8 cellular contexts compared by ENCODE assay signal in genomic region chr19:31349160-31349881, GRCh38. TPM values are rescaled to one million over a fixed set of nuclear protein-coding genes. Genes with fewer than 3 reads are reported as not detected.
DNase-seq lines count a peak whose midpoint lies in the region; ATAC-seq and TF ChIP-seq lines count a peak whose summit lies in the region.

A gene with protein sequence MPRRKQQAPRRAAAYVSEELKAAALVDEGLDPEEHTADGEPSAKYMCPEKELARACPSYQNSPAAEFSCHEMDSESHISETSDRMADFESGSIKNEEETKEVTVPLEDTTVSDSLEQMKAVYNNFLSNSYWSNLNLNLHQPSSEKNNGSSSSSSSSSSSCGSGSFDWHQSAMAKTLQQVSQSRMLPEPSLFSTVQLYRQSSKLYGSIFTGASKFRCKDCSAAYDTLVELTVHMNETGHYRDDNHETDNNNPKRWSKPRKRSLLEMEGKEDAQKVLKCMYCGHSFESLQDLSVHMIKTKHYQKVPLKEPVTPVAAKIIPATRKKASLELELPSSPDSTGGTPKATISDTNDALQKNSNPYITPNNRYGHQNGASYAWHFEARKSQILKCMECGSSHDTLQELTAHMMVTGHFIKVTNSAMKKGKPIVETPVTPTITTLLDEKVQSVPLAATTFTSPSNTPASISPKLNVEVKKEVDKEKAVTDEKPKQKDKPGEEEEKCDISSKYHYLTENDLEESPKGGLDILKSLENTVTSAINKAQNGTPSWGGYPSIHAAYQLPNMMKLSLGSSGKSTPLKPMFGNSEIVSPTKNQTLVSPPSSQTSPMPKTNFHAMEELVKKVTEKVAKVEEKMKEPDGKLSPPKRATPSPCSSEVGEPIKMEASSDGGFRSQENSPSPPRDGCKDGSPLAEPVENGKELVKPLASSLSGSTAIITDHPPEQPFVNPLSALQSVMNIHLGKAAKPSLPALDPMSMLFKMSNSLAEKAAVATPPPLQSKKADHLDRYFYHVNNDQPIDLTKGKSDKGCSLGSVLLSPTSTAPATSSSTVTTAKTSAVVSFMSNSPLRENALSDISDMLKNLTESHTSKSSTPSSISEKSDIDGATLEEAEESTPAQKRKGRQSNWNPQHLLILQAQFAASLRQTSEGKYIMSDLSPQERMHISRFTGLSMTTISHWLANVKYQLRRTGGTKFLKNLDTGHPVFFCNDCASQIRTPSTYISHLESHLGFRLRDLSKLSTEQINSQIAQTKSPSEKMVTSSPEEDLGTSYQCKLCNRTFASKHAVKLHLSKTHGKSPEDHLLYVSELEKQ (minus strand): TSS chr19:31349436. CDS start chr19:31349219, 217 bp downstream.

- H3K36me3 Mint-ChIP-seq in activated T-helper 2 cell treated with anti-CD3 and anti-CD28 coated beads, Interferon-gamma antibody, Interleukin-2, Interleukin-4, amounts not matched to agents 10 μg/mL and 5 μg/mL and 100 μg/mL, durations not matched to agents 14 hours and 24 hours and 36 hours (ENCODE audit: low read depth), result peaks cover 5% of the 10 kb centered on the region
- H3K36me3 Mint-ChIP-seq in nephron progenitor cell (ENCODE audit: low read depth), result no peaks in the 10 kb centered on the region

- no peak within 1 kb of the TSS for H3K27ac Mint-ChIP-seq in activated T-helper 2 cell treated with anti-CD3 and anti-CD28 coated beads, Interferon-gamma antibody, Interleukin-2, Interleukin-4, amounts not matched to agents 10 μg/mL and 5 μg/mL and 100 μg/mL, durations not matched to agents 14 hours and 24 hours and 36 hours
- H3K27ac Mint-ChIP-seq in nephron progenitor cell, result peak within 1 kb of the TSS; percentile 70

- peaks cover 0 to 40% (median 16%) of the 10 kb centered on the region in 4 donors for H3K27me3 ChIP-seq in upper lobe of left lung

- 0 to 2% methylated on average over 10 of the region's 86 CpGs for WGBS in upper lobe of left lung, 2 donors

- H3K4me3 Mint-ChIP-seq in activated T-helper 2 cell treated with anti-CD3 and anti-CD28 coated beads, Interferon-gamma antibody, Interleukin-2, Interleukin-4, amounts not matched to agents 10 μg/mL and 5 μg/mL and 100 μg/mL, durations not matched to agents 14 hours and 24 hours and 36 hours (ENCODE audit: low read depth), result peak within 1 kb of the TSS; percentile 78
- H3K4me3 Mint-ChIP-seq in nephron progenitor cell, result peak within 1 kb of the TSS; percentile 88

- no peaks in the 10 kb centered on the region for H3K9me3 Mint-ChIP-seq in activated T-helper 2 cell treated with anti-CD3 and anti-CD28 coated beads, Interferon-gamma antibody, Interleukin-2, Interleukin-4, amounts not matched to agents 10 μg/mL and 5 μg/mL and 100 μg/mL, durations not matched to agents 14 hours and 24 hours and 36 hours
- no peaks in the 10 kb centered on the region for H3K9me3 Mint-ChIP-seq in nephron progenitor cell

- peak; percentile 63 for DNase-seq in CD1c-positive myeloid dendritic cell (ENCODE audit: extremely low spot score)
- DNase-seq in NCI-H1105 treated with DMSO at 0.1 percent for 48 hours (lab: John Stamatoyannopoulos, UW), result peak; percentile 69
- DNase-seq in activated T-helper 2 cell treated with anti-CD3 and anti-CD28 coated beads, Interferon-gamma antibody, Interleukin-2, Interleukin-4, amounts not matched to agents 10 μg/mL and 5 μg/mL and 100 μg/mL, durations not matched to agents 14 hours and 24 hours and 36 hours (ENCODE audit: low spot score), result no peak
- peak; percentile 51 for DNase-seq in foreskin melanocyte
- peak; percentile 72 for DNase-seq in nephron progenitor cell
- DNase-seq in upper lobe of left lung, result peak; percentile 46 to 93

- H3K4me1 ChIP-seq in upper lobe of left lung, result peaks cover 12 to 43% (median 32%) of the 10 kb centered on the region in 4 donors

- TF ChIP-seq CTCF in nephron progenitor cell (IDR thresholded peaks at IDR 0.05), result no peak
- no peak for TF ChIP-seq CTCF in upper lobe of left lung (IDR thresholded peaks at IDR 0.05)

- ATAC-seq in upper lobe of left lung (ENCODE audit: low FRiP score in 2 of 2), result peak; percentile 39 to 79
- ATAC-seq in GM19467 (IDR thresholded peaks at IDR 0.05; ENCODE audit: unreplicated experiment), result no peak
- no peak for ATAC-seq in HG03196 (IDR thresholded peaks at IDR 0.05; ENCODE audit: unreplicated experiment)

- peak within 1 kb of the TSS; percentile 89 to 99 (median 91) for H3K4me3 ChIP-seq in upper lobe of left lung

- no peaks in the 10 kb centered on the region for H3K36me3 ChIP-seq in upper lobe of left lung

- H3K27me3 Mint-ChIP-seq in activated T-helper 2 cell treated with anti-CD3 and anti-CD28 coated beads, Interferon-gamma antibody, Interleukin-2, Interleukin-4, amounts not matched to agents 10 μg/mL and 5 μg/mL and 100 μg/mL, durations not matched to agents 14 hours and 24 hours and 36 hours (ENCODE audit: low read depth), result peaks cover 63% of the 10 kb centered on the region
- H3K27me3 Mint-ChIP-seq in nephron progenitor cell (ENCODE audit: low read depth, poor library complexity), result peaks cover 57% of the 10 kb centered on the region

- TF ChIP-seq EP300 in upper lobe of left lung (IDR thresholded peaks at IDR 0.05), result no peak

- H3K4me1 Mint-ChIP-seq in activated T-helper 2 cell treated with anti-CD3 and anti-CD28 coated beads, Interferon-gamma antibody, Interleukin-2, Interleukin-4, amounts not matched to agents 10 μg/mL and 5 μg/mL and 100 μg/mL, durations not matched to agents 14 hours and 24 hours and 36 hours (ENCODE audit: low read depth), result peaks cover 13% of the 10 kb centered on the region
- H3K4me1 Mint-ChIP-seq in nephron progenitor cell, result peaks cover 56% of the 10 kb centered on the region

- no peaks in the 10 kb centered on the region for H3K9me3 ChIP-seq in upper lobe of left lung

- TF ChIP-seq POLR2A in upper lobe of left lung (IDR thresholded peaks at IDR 0.05), result no peak

- intact Hi-C loops in activated T-helper 2 cell treated with anti-CD3 and anti-CD28 coated beads, Interferon-gamma antibody, Interleukin-2, Interleukin-4, amounts not matched to agents 10 μg/mL and 5 μg/mL and 100 μg/mL, durations not matched to agents 14 hours and 24 hours and 36 hours (cut with micrococcal nuclease), result loop anchor here (5.0 kb wide), 1 partner anchor 1822 kb away; the partner anchor contains the start of gene VSTM2B

- H3K27ac ChIP-seq in upper lobe of left lung, result peak within 1 kb of the TSS; percentile 79 to 91 (median 86)

RNA-seq across cellular contexts. Expression of the gene that starts here (rescaled TPM):
- total RNA-seq in activated T-helper 2 cell treated with anti-CD3 and anti-CD28 coated beads, Interferon-gamma antibody, Interleukin-2, Interleukin-4, amounts not matched to agents 10 μg/mL and 5 μg/mL and 100 μg/mL, durations not matched to agents 14 hours and 24 hours and 36 hours, result 0.66 and 1.3 TPM in 2 replicates
- total RNA-seq in upper lobe of left lung, result 10 to 100 TPM in 1 of 6 donors, 1 to 10 TPM in 5; 2.9 to 10.1 (median 6.3) TPM

Comparison
In these comparisons a context has a peak if more than half of its experiments do, and no peak if none do; other contexts are left out.
1. ATAC-seq: peak in upper lobe of left lung (2 of 2); none in GM19467 (single experiment) and HG03196 (single experiment).